14 cellular contexts compared by ENCODE assay signal in genomic region chr16:9119795-9120194, GRCh38. TPM values are rescaled to one million over a fixed set of nuclear protein-coding genes. Genes with fewer than 3 reads are reported as not detected.
DNase-seq lines count a peak whose midpoint lies in the region; ATAC-seq and TF ChIP-seq lines count a peak whose summit lies in the region.
"Had no signal": no experiment of that assay in that cellular context is flagged by ENCODE, and none has a peak within 500 bp of the region (broad histone marks: within the 10 kb centered on the region; RNA-seq: fewer than 3 reads in every experiment).

No MANE protein-coding gene starts in this region.

- H3K27me3 Mint-ChIP-seq in CD8-positive, alpha-beta memory T cell = no peaks in the 10 kb centered on the region
- no peaks in the 10 kb centered on the region for H3K27me3 Mint-ChIP-seq in effector memory CD8-positive, alpha-beta T cell
- no peaks in the 10 kb centered on the region for H3K27me3 Mint-ChIP-seq in neural crest cell (ENCODE audit: low read depth)

- TF ChIP-seq CTCF in neural crest cell (conservative IDR thresholded peaks at IDR 0.05) = no peak

- H3K36me3 ChIP-seq in CD8-positive, alpha-beta memory T cell (ENCODE audit: insufficient read depth, low read length) = peaks cover 22% of the 10 kb centered on the region

- peaks cover 60 to 91% (median 74%) of the 10 kb centered on the region in 3 donors for H3K4me1 Mint-ChIP-seq in CD8-positive, alpha-beta memory T cell
- H3K4me1 Mint-ChIP-seq in effector memory CD8-positive, alpha-beta T cell (ENCODE audit: low read depth in 2 of 2) = peaks cover 40 to 50% of the 10 kb centered on the region in 2 donors
- H3K4me1 Mint-ChIP-seq in neural crest cell = peaks cover 12% of the 10 kb centered on the region

- DNase-seq in CD8-positive, alpha-beta memory T cell = no peak
- DNase-seq in RKO (ENCODE audit: low spot score) (peak; percentile 36), neural crest cell (ENCODE audit: low read depth, low spot score) (no peak)
- no peak for DNase-seq in effector memory CD8-positive, alpha-beta T cell
- no peak for DNase-seq in stimulated activated CD4-positive, alpha-beta T cell treated with anti-CD3 and anti-CD28 coated beads, Interleukin-15, amount 100 ng/mL, for 24 hours
- DNase-seq: activated gamma-delta T cell; effector CD4-positive, alpha-beta T cell; NCI-H146 had no signal

- CTCF ChIA-PET in CD8-positive, alpha-beta memory T cell (lab: Charles Lee) = interaction anchor here (1.2 kb wide), 1 partner anchor 19 kb away, joined by 3 read pairs; no protein-coding TSS in a partner anchor

- H3K9me3 ChIP-seq in CD8-positive, alpha-beta memory T cell (ENCODE audit: low read length) = no peaks in the 10 kb centered on the region
- H3K9me3 ChIP-seq: pancreas had no signal

- H3K36me3 Mint-ChIP-seq in CD8-positive, alpha-beta memory T cell = peaks cover 0 to 92% (median 23%) of the 10 kb centered on the region in 3 donors
- peaks cover 56% of the 10 kb centered on the region for H3K36me3 Mint-ChIP-seq in effector memory CD8-positive, alpha-beta T cell (ENCODE audit: insufficient read depth)
- peaks cover 12% of the 10 kb centered on the region for H3K36me3 Mint-ChIP-seq in neural crest cell (ENCODE audit: low read depth)

- POLR2A ChIA-PET in CD8-positive, alpha-beta memory T cell (lab: Charles Lee) = no interaction called here

- no peak overlapping the region for H3K4me3 Mint-ChIP-seq in CD8-positive, alpha-beta memory T cell
- H3K4me3 Mint-ChIP-seq in effector memory CD8-positive, alpha-beta T cell = no peak overlapping the region
- no peak overlapping the region for H3K4me3 Mint-ChIP-seq in neural crest cell

- no peaks in the 10 kb centered on the region for H3K27me3 ChIP-seq in CD8-positive, alpha-beta memory T cell (ENCODE audit: insufficient read depth, low read length, poor library complexity, severe bottlenecking)
- H3K27me3 ChIP-seq: pancreas had no signal

- peak overlapping the region in 7 of 8 donors; percentile 6 to 79 (median 38) for H3K27ac Mint-ChIP-seq in CD8-positive, alpha-beta memory T cell
- peak overlapping the region; percentile 35 to 53 for H3K27ac Mint-ChIP-seq in effector memory CD8-positive, alpha-beta T cell
- peak overlapping the region; percentile 5 for H3K27ac Mint-ChIP-seq in neural crest cell (ENCODE audit: unreplicated experiment)

- H3K9me3 Mint-ChIP-seq in CD8-positive, alpha-beta memory T cell = no peaks in the 10 kb centered on the region
- no peaks in the 10 kb centered on the region for H3K9me3 Mint-ChIP-seq in effector memory CD8-positive, alpha-beta T cell
- no peaks in the 10 kb centered on the region for H3K9me3 Mint-ChIP-seq in neural crest cell

- ATAC-seq in effector memory CD8-positive, alpha-beta T cell (replicated peaks) = no peak
- ATAC-seq in HG03521 (IDR thresholded peaks at IDR 0.05; ENCODE audit: unreplicated experiment) = no peak
- no peak for ATAC-seq in GM18858 (IDR thresholded peaks at IDR 0.05; ENCODE audit: unreplicated experiment)
- no peak for ATAC-seq in HG03196 (IDR thresholded peaks at IDR 0.05; ENCODE audit: unreplicated experiment)

- no peak overlapping the region for H3K27ac ChIP-seq in CD8-positive, alpha-beta memory T cell (ENCODE audit: low read depth, low read length)
- H3K27ac ChIP-seq: HL-60, pancreas, VCaP had no signal

- no peak overlapping the region for H3K4me3 ChIP-seq in CD8-positive, alpha-beta memory T cell (ENCODE audit: low read length)
- H3K4me3 ChIP-seq: pancreas had no signal

- peaks cover 6% of the 10 kb centered on the region for H3K4me1 ChIP-seq in CD8-positive, alpha-beta memory T cell (ENCODE audit: insufficient read depth, low read length)

RNA-seq across cellular contexts. Expression of gene HAPSTR1, which starts 28.4 kb away (rescaled TPM):
- 10 to 100 TPM; 60.4 to 61.2 TPM for total RNA-seq in CD8-positive, alpha-beta memory T cell
- polyA plus RNA-seq in CD8-positive, alpha-beta memory T cell = 21.3 TPM
- total RNA-seq in neural crest cell = 80.1 and 81.1 TPM in 2 replicates
